Comparison of ENCODE assay signal across 20 cellular contexts in genomic region chr3:114404590-114404989, GRCh38.
A peak's percentile ranks its signal among the peaks of the same experiment; 100 is the strongest.
DNase-seq lines count a peak whose midpoint lies in the region; ATAC-seq, FAIRE-seq and TF ChIP-seq lines count a peak whose summit lies in the region.
"Had no signal": no experiment of that assay in that cellular context is flagged by ENCODE, and none has a peak within 500 bp of the region (broad histone marks: within the 10 kb centered on the region; RNA-seq: fewer than 3 reads in every experiment).

No MANE protein-coding gene starts in this region.

- dilution Hi-C loops in endothelial cell of umbilical vein (cut with MboI; ENCODE audit: extremely low pct_ligation_motif_present, low sequenced_read_pairs) = no loop called here

- peak; percentile 47 for DNase-seq in Daoy (ENCODE audit: low read depth)
- peak; percentile 70 for DNase-seq in NCI-H82 (lab: John Stamatoyannopoulos, UW)
- peak; percentile 41 for DNase-seq in endothelial cell of umbilical vein (ENCODE audit: low read depth, low spot score)
- no peak for DNase-seq in psoas muscle
- no peak for DNase-seq in T1000 (lab: John Stamatoyannopoulos, UW)
- no peak for DNase-seq in Kasumi-1 (lab: John Stamatoyannopoulos, UW)
- DNase-seq in SHP77 (lab: John Stamatoyannopoulos, UW) = no peak
- DNase-seq: activated CD4-positive, alpha-beta T cell treated with anti-CD3 and anti-CD28 coated beads for 4 hours; activated naive CD8-positive, alpha-beta T cell treated with anti-CD3 and anti-CD28 coated beads, Interleukin-2, amount 10 ng/mL, durations not matched to agents 7 days and 5 days; activated T-cell treated with anti-CD3 and anti-CD28 coated beads, Interleukin-2, amount 50 U/mL, for 1 hour; AML-193; DMS53; esophagus squamous epithelium; NCI-H1048; NCI-H2227 treated with DMSO at 0.1 percent for 48 hours; occipital lobe; T-helper 1 cell; upper lobe of left lung had no signal

- H3K36me3 ChIP-seq in endothelial cell of umbilical vein (ENCODE audit: control insufficient read depth in 2 of 2, extremely low read depth in 1 of 2, insufficient read depth in 2 of 2, low read length in 2 of 2) (no peaks in the 10 kb centered on the region), psoas muscle (ENCODE audit: insufficient read depth in 1 of 2, low read depth in 1 of 2) (peaks cover 0 to 3% of the 10 kb centered on the region in 2 donors)
- H3K36me3 ChIP-seq: esophagus squamous epithelium, upper lobe of left lung had no signal

- H3K27me3 ChIP-seq in endothelial cell of umbilical vein (ENCODE audit: control insufficient read depth in 2 of 2, insufficient read depth in 2 of 2, low read length in 2 of 2) (no peaks in the 10 kb centered on the region), psoas muscle (ENCODE audit: insufficient read depth in 3 of 3, low read length in 2 of 3) (no peaks in the 10 kb centered on the region)
- H3K27me3 ChIP-seq: esophagus squamous epithelium, upper lobe of left lung had no signal

- no peaks in the 10 kb centered on the region for H3K9me1 ChIP-seq in endothelial cell of umbilical vein (replicated peaks; ENCODE audit: control insufficient read depth, extremely low read depth, insufficient read depth, low read length)

- POLR2A ChIA-PET in endothelial cell of umbilical vein (lab: Charles Lee) = interaction anchor here (0.6 kb wide), 1 partner anchor 51 kb away, joined by 6 read pairs; no protein-coding TSS in a partner anchor

- FAIRE-seq in endothelial cell of umbilical vein (lab: Jason Lieb, UNC) = peak; percentile 42
- FAIRE-seq: colon had no signal

- H3K27ac ChIP-seq in endothelial cell of umbilical vein (ENCODE audit: insufficient read depth, low read depth, low read length) (no peak overlapping the region), psoas muscle (peak overlapping the region; percentile 27)
- H3K27ac ChIP-seq: esophagus squamous epithelium, upper lobe of left lung had no signal

- intact Hi-C loops in endothelial cell of umbilical vein (cut with micrococcal nuclease) = no loop called here
- intact Hi-C loops in psoas muscle (cut with DNase I) = no loop called here

- H2AFZ ChIP-seq in endothelial cell of umbilical vein (ENCODE audit: low read depth, low read length) = no peak overlapping the region

- CTCF ChIA-PET in endothelial cell of umbilical vein (lab: Charles Lee) = interaction anchor here (1.7 to 5.4 kb wide), 4 partner anchors 10 to 20 kb away, joined by 4 to 49 read pairs (median 24); no protein-coding TSS in a partner anchor

- ATAC-seq in psoas muscle (peak in 2 of 4 donors; percentile 16 to 22), HG02610 (IDR thresholded peaks at IDR 0.05; ENCODE audit: unreplicated experiment) (no peak)

- H3K4me1 ChIP-seq in endothelial cell of umbilical vein (ENCODE audit: control insufficient read depth, extremely low read depth, insufficient read depth, low read length) = peaks cover 6% of the 10 kb centered on the region
- H3K4me1 ChIP-seq in psoas muscle = peaks cover 65% of the 10 kb centered on the region

- H3K4me3 ChIP-seq in endothelial cell of umbilical vein (replicated peaks in 1 of 3; ENCODE audit: insufficient read depth in 1 of 3, low read depth in 1 of 3, low read length in 3 of 3) (no peak overlapping the region), psoas muscle (no peak overlapping the region)
- H3K4me3 ChIP-seq: esophagus squamous epithelium, upper lobe of left lung had no signal

- no peak overlapping the region for H3K4me2 ChIP-seq in endothelial cell of umbilical vein (ENCODE audit: insufficient read depth, low read length)

- TF ChIP-seq POLR2A in endothelial cell of umbilical vein (IDR thresholded peaks at IDR 0.05; ENCODE audit: low read depth, low read length) = no peak

- H3K79me2 ChIP-seq in endothelial cell of umbilical vein (ENCODE audit: control insufficient read depth, insufficient read depth, low read length) = no peaks in the 10 kb centered on the region

- H4K20me1 ChIP-seq in endothelial cell of umbilical vein (replicated peaks; ENCODE audit: control insufficient read depth, extremely low read depth, insufficient read depth, low read length) = no peaks in the 10 kb centered on the region

- WGBS in psoas muscle, 3 donors = 28 to 44% (median 28%) methylated on average over 6 of the region's 6 CpGs

- H3K9ac ChIP-seq in endothelial cell of umbilical vein (replicated peaks; ENCODE audit: extremely low read depth, insufficient read depth, low read length) = no peak overlapping the region

- H3K9me3 ChIP-seq in endothelial cell of umbilical vein (replicated peaks; ENCODE audit: control insufficient read depth, insufficient read depth, low read length) = no peaks in the 10 kb centered on the region
- H3K9me3 ChIP-seq in psoas muscle = no peaks in the 10 kb centered on the region
- H3K9me3 ChIP-seq: esophagus squamous epithelium, upper lobe of left lung had no signal

- BruUV-seq in endothelial cell of umbilical vein (replicated peaks; lab: Mats Ljungman, UMichigan) = no TSS peak

- no peak for TF ChIP-seq CTCF in endothelial cell of umbilical vein (IDR thresholded peaks at IDR 0.05; ENCODE audit: extremely low read depth in 1 of 2, insufficient read depth in 1 of 2, low read depth in 1 of 2, low read length in 2 of 2)
- TF ChIP-seq CTCF in psoas muscle (IDR thresholded peaks at IDR 0.05) = no peak

TF ChIP-seq in endothelial cell of umbilical vein, 7 proteins besides CTCF, POLR2A, EP300 and RAD21:
- TF ChIP-seq MAX (IDR thresholded peaks at IDR 0.05; ENCODE audit: insufficient read depth, insufficient read length) (no peak), MYC (IDR thresholded peaks at IDR 0.05; ENCODE audit: low read depth, low read length) (no peak), GATA2 (IDR thresholded peaks at IDR 0.05; ENCODE audit: insufficient read depth, insufficient read length, low read depth, low read length) (no peak), FOS (IDR thresholded peaks at IDR 0.05; ENCODE audit: borderline replicate concordance, insufficient read depth, low read length) (no peak), JUN (IDR thresholded peaks at IDR 0.05; ENCODE audit: borderline replicate concordance, insufficient read depth, insufficient read length, low read depth) (no peak), EZH2 (IDR thresholded peaks at IDR 0.05; ENCODE audit: borderline replicate concordance, low read depth, low read length, severe bottlenecking) (no peak), POLR2AphosphoS5 (IDR thresholded peaks at IDR 0.05; ENCODE audit: insufficient read depth, low read depth, low read length) (no peak)

Comparison
In these comparisons a context has a peak if more than half of its experiments do, and no peak if none do; other contexts are left out.
1. DNase-seq: peak in Daoy (single experiment), NCI-H82 (single experiment) and endothelial cell of umbilical vein (single experiment); none in psoas muscle (0 of 2), T1000 (single experiment), Kasumi-1 (0 of 2) and SHP77 (0 of 2).